In genomic region chr22:46780453-46780852, GRCh38 we compare ENCODE assay signal across 23 cellular contexts. TPM values are rescaled to one million over a fixed set of nuclear protein-coding genes. Genes with fewer than 3 reads are reported as not detected.
A peak's percentile ranks its signal among the peaks of the same experiment; 100 is the strongest.
DNase-seq lines count a peak whose midpoint lies in the region; ATAC-seq and TF ChIP-seq lines count a peak whose summit lies in the region.
"Had no signal": no experiment of that assay in that cellular context is flagged by ENCODE, and none has a peak within 500 bp of the region (broad histone marks: within the 10 kb centered on the region; RNA-seq: fewer than 3 reads in every experiment).

No MANE protein-coding gene starts in this region.

- H3K9me3 Mint-ChIP-seq in stimulated activated naive B cell treated with anti-CD40 and anti-IgM and Interleukin-4, amounts not matched to agents 10 μg/mL and 1 μg/mL and 100 μg/mL, for 72 hours = no peaks in the 10 kb centered on the region
- H3K9me3 Mint-ChIP-seq: T-cell had no signal

- peaks cover 54 to 84% of the 10 kb centered on the region in 2 donors for H3K4me1 Mint-ChIP-seq in stimulated activated naive B cell treated with anti-CD40 and anti-IgM and Interleukin-4, amounts not matched to agents 10 μg/mL and 1 μg/mL and 100 μg/mL, for 72 hours

- TF ChIP-seq CTCF in RWPE1 (conservative IDR thresholded peaks at IDR 0.05; ENCODE audit: low read depth) (no peak), left ventricle myocardium inferior (IDR thresholded peaks at IDR 0.05; ENCODE audit: borderline replicate concordance) (no peak), GM10248 (IDR thresholded peaks at IDR 0.05; ENCODE audit: control extremely low read depth, extremely low read depth, low read depth, missing control alignments) (no peak)

- no peak overlapping the region for H3K4me3 ChIP-seq in right cardiac atrium (ENCODE audit: low read length)
- no peak overlapping the region for H3K4me3 ChIP-seq in left ventricle myocardium inferior
- H3K4me3 ChIP-seq: coronary artery, GM12878, psoas muscle, skin epidermis, tibial artery had no signal

- H3K4me1 ChIP-seq in right cardiac atrium (ENCODE audit: control insufficient read depth, insufficient read depth, low read length) = peaks cover 8% of the 10 kb centered on the region
- peaks cover 30% of the 10 kb centered on the region for H3K4me1 ChIP-seq in left ventricle myocardium inferior

- H3K27ac Mint-ChIP-seq in stimulated activated naive B cell treated with anti-CD40 and anti-IgM and Interleukin-4, amounts not matched to agents 10 μg/mL and 1 μg/mL and 100 μg/mL, for 72 hours = peak overlapping the region; percentile 60
- H3K27ac Mint-ChIP-seq: activated CD4-positive, alpha-beta T cell treated with anti-CD3 and anti-CD28 coated beads for 36 hours had no signal

- CTCF ChIA-PET in RWPE1 (lab: Yijun Ruan, JAX) (interaction anchor here (1.1 kb wide), 1 partner anchor 23 kb away, joined by 8 read pairs; no protein-coding TSS in a partner anchor), GM10248 (lab: Yijun Ruan, JAX) (interaction anchor here (0.8 to 7.3 kb wide), 7 partner anchors 12 to 217 kb away, joined by 3 to 39 read pairs (median 5); no protein-coding TSS in a partner anchor)

- no peak for ATAC-seq in right cardiac atrium
- ATAC-seq in stimulated activated naive B cell treated with anti-CD40 and anti-IgM and Interleukin-4, amounts not matched to agents 10 μg/mL and 1 μg/mL and 100 μg/mL, for 72 hours (replicated peaks) = no peak
- no peak for ATAC-seq in GM19455 (IDR thresholded peaks at IDR 0.05; ENCODE audit: unreplicated experiment)
- ATAC-seq: activated CD4-positive, alpha-beta T cell treated with anti-CD3 and anti-CD28 coated beads for 36 hours; GM12878; PC-3; stimulated activated naive CD8-positive, alpha-beta T cell treated with anti-CD3 and anti-CD28 coated beads, Interleukin-15, Interleukin-2, amounts not matched to agents 100 U/mL and 50 U/mL, for 24 hours; T-cell had no signal

- H3K9me3 ChIP-seq in right cardiac atrium (ENCODE audit: control insufficient read depth, low read length) (no peaks in the 10 kb centered on the region), left ventricle myocardium inferior (replicated peaks) (no peaks in the 10 kb centered on the region)
- H3K9me3 ChIP-seq: psoas muscle, tibial artery had no signal

- 85% methylated on average over 9 of the region's 9 CpGs for WGBS in right cardiac atrium

- H3K36me3 Mint-ChIP-seq in stimulated activated naive B cell treated with anti-CD40 and anti-IgM and Interleukin-4, amounts not matched to agents 10 μg/mL and 1 μg/mL and 100 μg/mL, for 72 hours = peaks cover 24 to 37% of the 10 kb centered on the region in 2 donors

- H3K36me3 ChIP-seq in left ventricle myocardium inferior = no peaks in the 10 kb centered on the region
- H3K36me3 ChIP-seq: brain microvascular endothelial cell, tibial artery had no signal

- no peak overlapping the region for H3K4me3 Mint-ChIP-seq in stimulated activated naive B cell treated with anti-CD40 and anti-IgM and Interleukin-4, amounts not matched to agents 10 μg/mL and 1 μg/mL and 100 μg/mL, for 72 hours
- H3K4me3 Mint-ChIP-seq: activated CD4-positive, alpha-beta T cell treated with anti-CD3 and anti-CD28 coated beads for 36 hours; T-cell had no signal

- DNase-seq in cardiac septum (ENCODE audit: low spot score) (peak; percentile 74), right cardiac atrium (no peak), RWPE1 (ENCODE audit: low spot score) (no peak), left ventricle myocardium inferior (no peak), GM10248 (ENCODE audit: extremely low spot score) (no peak), superior temporal gyrus (ENCODE audit: extremely low spot score) (no peak)
- DNase-seq in stimulated activated naive B cell treated with anti-CD40 and anti-IgM and Interleukin-4, amounts not matched to agents 10 μg/mL and 1 μg/mL and 100 μg/mL, for 72 hours = no peak
- DNase-seq: activated CD4-positive, alpha-beta T cell treated with anti-CD3 and anti-CD28 coated beads for 36 hours; activated CD8-positive, alpha-beta memory T cell treated with anti-CD3 and anti-CD28 coated beads for 24 hours; brain microvascular endothelial cell; MV-4-11; NCI-H187; NCI-H774; PC-3; psoas muscle; stimulated activated CD4-positive, alpha-beta T cell treated with anti-CD3 and anti-CD28 coated beads, Interleukin-2, amount 100 ng/mL, for 48 hours; stimulated activated naive CD8-positive, alpha-beta T cell treated with anti-CD3 and anti-CD28 coated beads, Interleukin-15, Interleukin-2, amounts not matched to agents 100 U/mL and 50 U/mL, for 24 hours; T-cell had no signal

- H3K27me3 Mint-ChIP-seq in stimulated activated naive B cell treated with anti-CD40 and anti-IgM and Interleukin-4, amounts not matched to agents 10 μg/mL and 1 μg/mL and 100 μg/mL, for 72 hours = no peaks in the 10 kb centered on the region
- H3K27me3 Mint-ChIP-seq: activated CD4-positive, alpha-beta T cell treated with anti-CD3 and anti-CD28 coated beads for 36 hours; T-cell had no signal

- no peak overlapping the region for H3K27ac ChIP-seq in right cardiac atrium (ENCODE audit: low read length)
- 0 out of 2 replicates have a peak overlapping the region, but pooled peaks have one; percentile 28 for H3K27ac ChIP-seq in RWPE1
- H3K27ac ChIP-seq in left ventricle myocardium inferior (replicated peaks) = peak overlapping the region; percentile 9
- H3K27ac ChIP-seq: brain microvascular endothelial cell, coronary artery, psoas muscle, skin epidermis, tibial artery had no signal

- H3K27me3 ChIP-seq in right cardiac atrium (ENCODE audit: control insufficient read depth, insufficient read depth) (no peaks in the 10 kb centered on the region), left ventricle myocardium inferior (ENCODE audit: low read depth) (no peaks in the 10 kb centered on the region)
- H3K27me3 ChIP-seq: brain microvascular endothelial cell, tibial artery had no signal

- POLR2A ChIA-PET in RWPE1 (lab: Yijun Ruan, JAX; ENCODE audit: low non-redundant PET) = no interaction called here
- POLR2A ChIA-PET in GM10248 (lab: Yijun Ruan, JAX) = interaction anchor here (1.6 kb wide), 1 partner anchor 18 kb away, joined by 5 read pairs; the partner anchor contains the start of gene TBC1D22A

- intact Hi-C loops in cardiac septum (cut with DNase I) = no loop called here
- intact Hi-C loops in right cardiac atrium (cut with DNase I) = no loop called here
- intact Hi-C loops in left ventricle myocardium inferior (cut with micrococcal nuclease) = no loop called here

RNA-seq across cellular contexts. Expression of gene TBC1D22A, which starts 18.0 kb away (rescaled TPM):
- total RNA-seq in cardiac septum (20.1 TPM), right cardiac atrium (10 to 100 TPM; 15.3 to 17.3 (median 16.4) TPM), left ventricle myocardium inferior (16.2 TPM)
- 12.0 TPM for polyA plus RNA-seq in right cardiac atrium

RNA-seq across cellular contexts. Expression of gene CERK, which starts 42.4 kb away (rescaled TPM):
- total RNA-seq in cardiac septum (60.0 TPM), right cardiac atrium (10 to 100 TPM; 59.5 to 83.5 (median 68.7) TPM), left ventricle myocardium inferior (76.9 TPM)
- 32.6 TPM for polyA plus RNA-seq in right cardiac atrium
